Comparison of ENCODE assay signal across 9 cellular contexts in genomic region chr19:920051-920857, GRCh38. TPM values are rescaled to one million over a fixed set of nuclear protein-coding genes. Genes with fewer than 3 reads are reported as not detected.
DNase-seq lines count a peak whose midpoint lies in the region; ATAC-seq, FAIRE-seq and TF ChIP-seq lines count a peak whose summit lies in the region.
"Had no signal": no experiment of that assay in that cellular context is flagged by ENCODE, and none has a peak within 500 bp of the region (broad histone marks: within the 10 kb centered on the region; RNA-seq: fewer than 3 reads in every experiment).

No MANE protein-coding gene starts in this region.

- peaks cover 22% of the 10 kb centered on the region for H3K27me3 ChIP-seq in CD4-positive, alpha-beta T cell (ENCODE audit: control insufficient read depth, insufficient read depth, low read length)
- H3K27me3 ChIP-seq in bronchial epithelial cell (ENCODE audit: control insufficient read depth, insufficient read depth, low read length) (peaks cover 15% of the 10 kb centered on the region), pancreas (peaks cover 0 to 10% (median 2%) of the 10 kb centered on the region in 4 donors)

- peaks cover 4% of the 10 kb centered on the region for H3K36me3 Mint-ChIP-seq in CD4-positive, alpha-beta T cell (ENCODE audit: low read depth)

- CTCF ChIA-PET in CD4-positive, alpha-beta T cell (lab: Charles Lee) = interaction anchor here (1.1 to 5.3 kb wide), 7 partner anchors 27 to 321 kb away, joined by 3 to 52 read pairs (median 4); partner anchors contain the start of genes MED16, RNU6-9 and WDR18

- peaks cover 4% of the 10 kb centered on the region for H3K27me3 Mint-ChIP-seq in CD4-positive, alpha-beta T cell

- H3K9me3 ChIP-seq in CD4-positive, alpha-beta T cell (ENCODE audit: control insufficient read depth, low read length) = no peaks in the 10 kb centered on the region
- H3K9me3 ChIP-seq in pancreas = no peaks in the 10 kb centered on the region

- no peak for TF ChIP-seq CTCF in CD4-positive, alpha-beta T cell (IDR thresholded peaks at IDR 0.05)
- TF ChIP-seq CTCF in bronchial epithelial cell (IDR thresholded peaks at IDR 0.05; ENCODE audit: insufficient read depth, low read length, severe bottlenecking) (peak; percentile 1), pancreas (IDR thresholded peaks at IDR 0.05) (no peak)

- H3K36me3 ChIP-seq in bronchial epithelial cell (ENCODE audit: control insufficient read depth, insufficient read depth, low read length) = no peaks in the 10 kb centered on the region
- no peaks in the 10 kb centered on the region for H3K36me3 ChIP-seq in pancreas

- ATAC-seq in CD4-positive, alpha-beta T cell (ENCODE audit: poor library complexity) = peak; percentile 51
- peak; percentile 10 to 35 (median 28) for ATAC-seq in pancreas
- no peak for ATAC-seq in GM19455 (IDR thresholded peaks at IDR 0.05; ENCODE audit: unreplicated experiment)
- no peak for ATAC-seq in HG03571 (IDR thresholded peaks at IDR 0.05; ENCODE audit: unreplicated experiment)
- ATAC-seq in GM18909 (IDR thresholded peaks at IDR 0.05; ENCODE audit: poor library complexity, unreplicated experiment) = no peak

- intact Hi-C loops in CD4-positive, alpha-beta T cell (cut with DNase I, micrococcal nuclease) = loop anchor here in 1 of 2 experiments (1.0 to 5.0 kb wide), 2 partner anchors 56 to 272 kb away; no protein-coding TSS in a partner anchor
- intact Hi-C loops in pancreas (cut with DNase I) = loop anchor here in 2 of 3 donors (2.0 to 10.0 kb wide), 3 partner anchors 63 to 149 kb away; partner anchors contain the start of gene WDR18 (in 1 of the 2)

- H3K4me1 ChIP-seq in pancreas = peaks cover 13 to 18% (median 15%) of the 10 kb centered on the region in 3 donors

- peak overlapping the region; percentile 96 for H3K27ac Mint-ChIP-seq in CD4-positive, alpha-beta T cell

- H3K4me1 Mint-ChIP-seq in CD4-positive, alpha-beta T cell (ENCODE audit: low read depth) = peaks cover 21% of the 10 kb centered on the region

- no peak for FAIRE-seq in bronchial epithelial cell (lab: Jason Lieb, UNC)
- FAIRE-seq in pancreas (lab: Jason Lieb, UNC) = no peak

- H3K4me3 ChIP-seq in bronchial epithelial cell (ENCODE audit: low read depth, low read length) (peak overlapping the region; percentile 23), pancreas (peak overlapping the region in 3 of 4 donors; percentile 7 to 31 (median 11))

- POLR2A ChIA-PET in CD4-positive, alpha-beta T cell (lab: Charles Lee) = interaction anchor here (0.9 to 3.1 kb wide), 9 partner anchors 12 to 109 kb away, joined by 3 to 40 read pairs (median 10); partner anchors contain the start of genes MED16, RNU6-9 and WDR18

- WGBS in pancreas, 2 donors = 4 to 7% methylated on average over 71 to 83 of the region's 84 CpGs

- peak overlapping the region; percentile 96 for H3K4me3 Mint-ChIP-seq in CD4-positive, alpha-beta T cell

- peak overlapping the region; percentile 41 for H3K27ac ChIP-seq in CD4-positive, alpha-beta T cell (ENCODE audit: low read depth, low read length)
- H3K27ac ChIP-seq in pancreas = no peak overlapping the region

- no peaks in the 10 kb centered on the region for H3K9me3 Mint-ChIP-seq in CD4-positive, alpha-beta T cell

- peak; percentile 54 to 82 (median 70) for DNase-seq in CD4-positive, alpha-beta T cell
- peak; percentile 31 for DNase-seq in HK-2 (ENCODE audit: unreplicated experiment)
- DNase-seq in T-helper 9 cell = peak; percentile 58
- DNase-seq in bronchial epithelial cell (ENCODE audit: low read depth) = no peak
- DNase-seq in pancreas = peak in 4 of 6 donors; percentile 56 to 88 (median 64)

RNA-seq across cellular contexts. Expression of gene KISS1R, which starts 3.1 kb away (rescaled TPM):
- 1 to 10 TPM; 1.5 to 1.6 TPM for total RNA-seq in CD4-positive, alpha-beta T cell
- total RNA-seq in bronchial epithelial cell (0.13 TPM in 1 of 2 replicates, not detected in the other), pancreas (1 to 10 TPM in 1 of 6 donors, under 1 TPM in 4, not detected in 1; 0.16 to 1.0 (median 0.25) TPM)
- under 1 TPM in 1 of 2 donors, not detected in 1; 0.80 TPM for polyA plus RNA-seq in pancreas

RNA-seq across cellular contexts. Expression of gene ARID3A, which starts 5.6 kb away (rescaled TPM):
- total RNA-seq in CD4-positive, alpha-beta T cell = 1 to 10 TPM; 3.7 to 4.1 TPM
- total RNA-seq in bronchial epithelial cell (15.8 and 16.0 TPM in 2 replicates), pancreas (1 to 10 TPM; 6.5 to 8.5 (median 7.3) TPM)
- polyA plus RNA-seq in pancreas = 1 to 10 TPM; 4.6 to 5.2 TPM

RNA-seq across cellular contexts. Expression of gene R3HDM4, which starts 7.2 kb away (rescaled TPM):
- 100 to 1,000 TPM; 309 to 313 TPM for total RNA-seq in CD4-positive, alpha-beta T cell
- total RNA-seq in bronchial epithelial cell = 35.8 and 46.1 TPM in 2 replicates
- total RNA-seq in pancreas = 10 to 100 TPM; 21.6 to 36.7 (median 29.2) TPM
- 10 to 100 TPM; 56.0 to 57.2 TPM for polyA plus RNA-seq in pancreas

RNA-seq across cellular contexts. Expression of gene RNU6-9, which starts 27.0 kb away (rescaled TPM):
- not detected for total RNA-seq in CD4-positive, alpha-beta T cell
- total RNA-seq in bronchial epithelial cell (not detected in 2 replicates), pancreas (not detected)
- not detected for polyA plus RNA-seq in pancreas
- total RNA-seq: glomerular endothelial cell had no signal

RNA-seq across cellular contexts. Expression of gene MED16, which starts 27.3 kb away (rescaled TPM):
- total RNA-seq in CD4-positive, alpha-beta T cell = 10 to 100 TPM; 25.8 to 30.1 TPM
- 9.2 and 12.1 TPM in 2 replicates for total RNA-seq in bronchial epithelial cell
- 10 to 100 TPM; 23.0 to 46.5 (median 33.5) TPM for total RNA-seq in pancreas
- 100 to 1,000 TPM; 139 to 147 TPM for polyA plus RNA-seq in pancreas

Comparison
In these comparisons a context has a peak if more than half of its experiments do, and no peak if none do; other contexts are left out.
1. ATAC-seq: peak in CD4-positive, alpha-beta T cell (single experiment) and pancreas (4 of 4); none in GM19455 (single experiment), HG03571 (single experiment) and GM18909 (single experiment).